ENCODE assay signal across 8 cellular contexts in genomic region chr22:38700789-38701628, GRCh38. TPM values are rescaled to one million over a fixed set of nuclear protein-coding genes. Genes with fewer than 3 reads are reported as not detected.
A peak's percentile ranks its signal among the peaks of the same experiment; 100 is the strongest.
DNase-seq lines count a peak whose midpoint lies in the region; ATAC-seq, FAIRE-seq and TF ChIP-seq lines count a peak whose summit lies in the region.

Gene JOSD1, minus strand, starts transcription at chr22:38700943. Its CDS starts 956 bp downstream, at chr22:38699987.

- H2AFZ ChIP-seq in OCI-LY3 (ENCODE audit: low read depth, low read length) (peak within 1 kb of the TSS; percentile 93), endothelial cell of umbilical vein (ENCODE audit: low read depth, low read length) (peak within 1 kb of the TSS; percentile 67)

- DNase-seq in CMK (ENCODE audit: low read depth) (peak; percentile 92), HuH-7 (ENCODE audit: low spot score) (peak; percentile 86), activated T-cell treated with anti-CD3 and anti-CD28 coated beads for 24 hours (ENCODE audit: low read depth) (peak; percentile 96), endothelial cell of umbilical vein (ENCODE audit: low read depth, low spot score) (peak; percentile 90), midbrain (lab: John Stamatoyannopoulos, UW) (peak; percentile 95)
- peak; percentile 95 to 98 for DNase-seq in stimulated activated CD8-positive, alpha-beta memory T cell treated with anti-CD3 and anti-CD28 coated beads, Interleukin-15, amount 100 ng/mL, for 48 hours (ENCODE audit: low read depth in 2 of 2)

- H3K36me3 ChIP-seq in OCI-LY3 (replicated peaks; ENCODE audit: low read depth, low read length): peaks cover 15% of the 10 kb centered on the region
- no peaks in the 10 kb centered on the region for H3K36me3 ChIP-seq in endothelial cell of umbilical vein (ENCODE audit: control insufficient read depth in 2 of 2, extremely low read depth in 1 of 2, insufficient read depth in 2 of 2, low read length in 2 of 2)

- CTCF ChIA-PET in endothelial cell of umbilical vein (lab: Charles Lee): interaction anchor here (1.0 to 7.3 kb wide), 2 partner anchors 18 to 33 kb away, joined by 4 to 59 read pairs; partner anchors contain the start of gene TOMM22

- H3K79me2 ChIP-seq in OCI-LY3 (ENCODE audit: low read length) (peaks cover 47% of the 10 kb centered on the region), endothelial cell of umbilical vein (ENCODE audit: control insufficient read depth, insufficient read depth, low read length) (peaks cover 33% of the 10 kb centered on the region)

- FAIRE-seq in endothelial cell of umbilical vein (lab: Jason Lieb, UNC): peak; percentile 55

- peak within 1 kb of the TSS; percentile 92 for H3K4me3 ChIP-seq in OCI-LY3 (ENCODE audit: low read length)
- H3K4me3 ChIP-seq in endothelial cell of umbilical vein (replicated peaks in 1 of 3; ENCODE audit: insufficient read depth in 1 of 3, low read depth in 1 of 3, low read length in 3 of 3): peak within 1 kb of the TSS; percentile 64 to 78 (median 75)

- H4K20me1 ChIP-seq in OCI-LY3 (ENCODE audit: insufficient read depth, low read length) (no peaks in the 10 kb centered on the region), endothelial cell of umbilical vein (replicated peaks; ENCODE audit: control insufficient read depth, extremely low read depth, insufficient read depth, low read length) (no peaks in the 10 kb centered on the region)

- TSS peak; percentile 63 for BruUV-seq in endothelial cell of umbilical vein (replicated peaks; lab: Mats Ljungman, UMichigan)

- dilution Hi-C loops in endothelial cell of umbilical vein (cut with MboI; ENCODE audit: extremely low pct_ligation_motif_present, low sequenced_read_pairs): no loop called here

- POLR2A ChIA-PET in endothelial cell of umbilical vein (lab: Charles Lee): no interaction called here

- TF ChIP-seq POLR2A in endothelial cell of umbilical vein (IDR thresholded peaks at IDR 0.05; ENCODE audit: low read depth, low read length): peak; percentile 81

- no peaks in the 10 kb centered on the region for H3K9me1 ChIP-seq in endothelial cell of umbilical vein (replicated peaks; ENCODE audit: control insufficient read depth, extremely low read depth, insufficient read depth, low read length)

- H3K9ac ChIP-seq in OCI-LY3 (ENCODE audit: low read length) (peak within 1 kb of the TSS; percentile 94), endothelial cell of umbilical vein (replicated peaks; ENCODE audit: extremely low read depth, insufficient read depth, low read length) (peak within 1 kb of the TSS; percentile 91)

- TF ChIP-seq CTCF in OCI-LY3 (IDR thresholded peaks at IDR 0.05; ENCODE audit: low read depth, low read length) (no peak; the same call in 1 of the 2 replicates), endothelial cell of umbilical vein (IDR thresholded peaks at IDR 0.05; ENCODE audit: extremely low read depth in 1 of 2, insufficient read depth in 1 of 2, low read depth in 1 of 2, low read length in 2 of 2) (no peak)

- intact Hi-C loops in endothelial cell of umbilical vein (cut with micrococcal nuclease): loop anchor here (2.0 to 10.0 kb wide), 2 partner anchors 44 to 196 kb away; partner anchors contain the start of genes CBY1, DDX17 and FAM227A

- no peaks in the 10 kb centered on the region for H3K27me3 ChIP-seq in OCI-LY3 (ENCODE audit: low read depth, low read length)
- no peaks in the 10 kb centered on the region for H3K27me3 ChIP-seq in endothelial cell of umbilical vein (ENCODE audit: control insufficient read depth in 2 of 2, insufficient read depth in 2 of 2, low read length in 2 of 2)

- H3K9me3 ChIP-seq in OCI-LY3 (ENCODE audit: insufficient read depth, low read length): no peaks in the 10 kb centered on the region
- no peaks in the 10 kb centered on the region for H3K9me3 ChIP-seq in endothelial cell of umbilical vein (replicated peaks; ENCODE audit: control insufficient read depth, insufficient read depth, low read length)

- H3K27ac ChIP-seq in OCI-LY3 (ENCODE audit: low read length): peak within 1 kb of the TSS; percentile 50
- peak within 1 kb of the TSS; percentile 93 for H3K27ac ChIP-seq in endothelial cell of umbilical vein (ENCODE audit: insufficient read depth, low read depth, low read length)

- H3K4me1 ChIP-seq in OCI-LY3 (ENCODE audit: low read length) (peaks cover 24% of the 10 kb centered on the region), endothelial cell of umbilical vein (ENCODE audit: control insufficient read depth, extremely low read depth, insufficient read depth, low read length) (peaks cover 47% of the 10 kb centered on the region)

- ATAC-seq in GM21367 (IDR thresholded peaks at IDR 0.05; ENCODE audit: unreplicated experiment): peak; percentile 24

- peak within 1 kb of the TSS; percentile 96 for H3K4me2 ChIP-seq in OCI-LY3 (ENCODE audit: low read length)
- H3K4me2 ChIP-seq in endothelial cell of umbilical vein (ENCODE audit: insufficient read depth, low read length): peak within 1 kb of the TSS; percentile 77

TF ChIP-seq in endothelial cell of umbilical vein, 7 proteins besides CTCF, POLR2A, EP300 and RAD21:
- TF ChIP-seq POLR2AphosphoS5 (IDR thresholded peaks at IDR 0.05; ENCODE audit: insufficient read depth, low read depth, low read length): peak; percentile 90
- TF ChIP-seq MYC (IDR thresholded peaks at IDR 0.05; ENCODE audit: low read depth, low read length): no peak
- TF ChIP-seq MAX (IDR thresholded peaks at IDR 0.05; ENCODE audit: insufficient read depth, insufficient read length): peak; percentile 21
- peak; percentile 12 for TF ChIP-seq FOS (IDR thresholded peaks at IDR 0.05; ENCODE audit: borderline replicate concordance, insufficient read depth, low read length)
- TF ChIP-seq JUN (IDR thresholded peaks at IDR 0.05; ENCODE audit: borderline replicate concordance, insufficient read depth, insufficient read length, low read depth): peak; percentile 76
- no peak for TF ChIP-seq GATA2 (IDR thresholded peaks at IDR 0.05; ENCODE audit: insufficient read depth, insufficient read length, low read depth, low read length)
TF ChIP-seq in endothelial cell of umbilical vein: peak in this region for 4.

RNA-seq across cellular contexts. Expression of gene JOSD1, which starts in this region (rescaled TPM):
- 64.9 and 73.1 TPM in 2 replicates for total RNA-seq in endothelial cell of umbilical vein
- polyA plus RNA-seq in endothelial cell of umbilical vein: 57.2 and 61.7 TPM in 2 replicates
- polyA plus RNA-seq in endothelial cell of umbilical vein (2011; cell fraction: cytosol; rRNA removed): 60.4 and 64.8 TPM in 2 replicates
- 48.7 and 58.5 TPM in 2 replicates for polyA plus RNA-seq in endothelial cell of umbilical vein (2011; cell fraction: nucleus; rRNA removed)
- 49.1 and 54.9 TPM in 2 replicates for polyA plus RNA-seq in endothelial cell of umbilical vein (2012)
- polyA minus RNA-seq in endothelial cell of umbilical vein: 54.6 and 76.6 TPM in 2 replicates
- polyA minus RNA-seq in endothelial cell of umbilical vein (2011; cell fraction: cytosol; rRNA and poly(A)+ RNA removed): 37.7 TPM
- polyA minus RNA-seq in endothelial cell of umbilical vein (2011; cell fraction: nucleus; rRNA and poly(A)+ RNA removed): 22.1 and 25.3 TPM in 2 replicates

Comparison
In these comparisons a context has a peak if more than half of its experiments do, and no peak if none do; other contexts are left out.
1. Peak in every context shown above with its lines: DNase-seq, ATAC-seq, H3K4me3 ChIP-seq and H3K27ac ChIP-seq.